ENCODE assay signal across 8 cellular contexts in genomic region chr5:154446183-154447073, GRCh38. TPM values are rescaled to one million over a fixed set of nuclear protein-coding genes. Genes with fewer than 3 reads are reported as not detected.
A peak's percentile ranks its signal among the peaks of the same experiment; 100 is the strongest.
DNase-seq lines count a peak whose midpoint lies in the region; ATAC-seq and TF ChIP-seq lines count a peak whose summit lies in the region.

No MANE protein-coding gene starts in this region.

- H3K27ac ChIP-seq in HL-60 (replicated peaks): peak overlapping the region; percentile 66

- ATAC-seq in GM19438 (IDR thresholded peaks at IDR 0.05; ENCODE audit: low read depth, unreplicated experiment): peak; percentile 20

- no peaks in the 10 kb centered on the region for H3K27me3 ChIP-seq in HL-60 (ENCODE audit: insufficient read depth, poor library complexity, severe bottlenecking)

- TF ChIP-seq CTCF in HL-60 (IDR thresholded peaks at IDR 0.05; ENCODE audit: insufficient read depth, low read length): no peak
- TF ChIP-seq CTCF in WI38 (IDR thresholded peaks at IDR 0.05; ENCODE audit: low read depth, low read length): no peak

- peak overlapping the region; percentile 74 for H3K4me3 ChIP-seq in HL-60 (replicated peaks; ENCODE audit: insufficient read depth, low read length)
- H3K4me3 ChIP-seq in WI38 (ENCODE audit: low read depth, low read length): peak overlapping the region; percentile 76

- DNase-seq in C1 segment of cervical spinal cord (lab: John Stamatoyannopoulos, UW) (peak in 12 of 14 donors; percentile 13 to 76 (median 44)), HL-60 (ENCODE audit: low read depth in 1 of 2, low spot score in 1 of 2) (peak in 1 of 2 experiments; percentile 11), cerebellum (ENCODE audit: low spot score) (peak; percentile 25), kidney tubule cell (ENCODE audit: low spot score) (peak; percentile 55), NCI-H1694 (lab: John Stamatoyannopoulos, UW) (no peak)
- peak; percentile 9 to 20 for DNase-seq in stimulated activated CD4-positive, alpha-beta T cell treated with anti-CD3 and anti-CD28 coated beads, Interleukin-15, amount 100 ng/mL, for 1 hour (ENCODE audit: low read depth in 1 of 2, low spot score in 1 of 2)

RNA-seq across cellular contexts. Expression of gene SAP30L, which starts 0.6 kb away (rescaled TPM):
- total RNA-seq in cerebellum: 15.1 TPM

RNA-seq across cellular contexts. Expression of gene HAND1, which starts 31.6 kb away (rescaled TPM):
- not detected for total RNA-seq in cerebellum
